18 cellular contexts compared by ENCODE assay signal in the genomic region with DNA sequence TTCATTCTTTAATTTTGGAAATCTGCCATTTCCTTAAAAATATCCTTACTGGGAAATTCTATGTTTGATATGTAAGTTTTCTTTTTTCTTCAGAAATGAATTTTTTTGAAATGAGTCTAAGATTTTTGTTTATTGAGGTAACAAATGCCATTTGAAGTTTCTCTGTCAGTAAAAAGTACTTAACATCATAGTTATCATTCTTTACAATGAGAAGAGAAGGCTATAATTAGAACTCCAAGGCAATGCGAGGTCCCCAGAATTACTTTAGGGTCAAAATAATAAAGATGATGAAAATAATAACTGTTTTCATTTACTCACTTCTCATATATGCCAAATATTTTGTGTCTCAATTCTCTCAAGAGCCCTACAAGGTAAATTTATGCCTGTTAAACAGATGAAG. TPM values are rescaled to one million over a fixed set of nuclear protein-coding genes. Genes with fewer than 3 reads are reported as not detected.
DNase-seq lines count a peak whose midpoint lies in the region; ATAC-seq and TF ChIP-seq lines count a peak whose summit lies in the region.
"Had no signal": no experiment of that assay in that cellular context is flagged by ENCODE, and none has a peak within 500 bp of the region (broad histone marks: within the 10 kb centered on the region; RNA-seq: fewer than 3 reads in every experiment).

No MANE protein-coding gene starts in this region.

- H3K27ac Mint-ChIP-seq in naive thymus-derived CD4-positive, alpha-beta T cell = no peak overlapping the region
- H3K27ac Mint-ChIP-seq: CD14-positive monocyte; CD8-positive, alpha-beta T cell; H9 had no signal

- H3K4me3 Mint-ChIP-seq in naive thymus-derived CD4-positive, alpha-beta T cell = no peak overlapping the region
- H3K4me3 Mint-ChIP-seq: CD14-positive monocyte; CD8-positive, alpha-beta T cell; H9; HFFc6 had no signal

- no peaks in the 10 kb centered on the region for H3K9me3 Mint-ChIP-seq in naive thymus-derived CD4-positive, alpha-beta T cell
- H3K9me3 Mint-ChIP-seq: CD14-positive monocyte; CD8-positive, alpha-beta T cell; H9; HFFc6 had no signal

- H3K27me3 ChIP-seq in RWPE2 (ENCODE audit: insufficient read depth, poor library complexity, severe bottlenecking) = no peaks in the 10 kb centered on the region
- H3K27me3 ChIP-seq in naive thymus-derived CD4-positive, alpha-beta T cell (ENCODE audit: control insufficient read depth in 2 of 2, insufficient read depth in 2 of 2, low read length in 2 of 2) = no peaks in the 10 kb centered on the region
- H3K27me3 ChIP-seq in gastroesophageal sphincter = no peaks in the 10 kb centered on the region

- no peaks in the 10 kb centered on the region for H3K9me3 ChIP-seq in RWPE2 (ENCODE audit: severe bottlenecking)
- H3K9me3 ChIP-seq in naive thymus-derived CD4-positive, alpha-beta T cell (ENCODE audit: control insufficient read depth in 2 of 3, low read length in 3 of 3) = no peaks in the 10 kb centered on the region
- no peaks in the 10 kb centered on the region for H3K9me3 ChIP-seq in gastroesophageal sphincter

- WGBS in gastroesophageal sphincter (ENCODE audit: low coverage in 1 of 2), 2 donors = 22 to 68% methylated on average over 1 of the region's 1 CpG

- ATAC-seq in RWPE2 (ENCODE audit: low read depth) = no peak
- ATAC-seq in naive thymus-derived CD4-positive, alpha-beta T cell = no peak
- ATAC-seq in gastroesophageal sphincter = no peak
- ATAC-seq: CD8-positive, alpha-beta T cell had no signal

- no peaks in the 10 kb centered on the region for H3K36me3 Mint-ChIP-seq in naive thymus-derived CD4-positive, alpha-beta T cell
- H3K36me3 Mint-ChIP-seq: CD14-positive monocyte; CD8-positive, alpha-beta T cell had no signal

- DNase-seq in NCI-H1105 treated with DMSO at 0.1 percent for 48 hours (lab: John Stamatoyannopoulos, UW) (peak; percentile 51), NCI-H1105 (lab: John Stamatoyannopoulos, UW) (no peak), RWPE2 (ENCODE audit: low spot score) (no peak), dedifferentiated amniotic fluid mesenchymal stem cell (ENCODE audit: extremely low spot score) (peak; percentile 27), NCI-H524 treated with DMSO at 0.1 percent for 48 hours (lab: John Stamatoyannopoulos, UW) (no peak)
- no peak for DNase-seq in activated CD8-positive, alpha-beta memory T cell treated with anti-CD3 and anti-CD28 coated beads, Interleukin-2, amount 50 U/mL, for 4 hours
- DNase-seq in naive thymus-derived CD4-positive, alpha-beta T cell = no peak
- DNase-seq: CD8-positive, alpha-beta T cell; COR-L47; DMS153; DMS79 treated with DMSO at 0.1 percent for 48 hours; GF-D8; GOT3; H9; HFFc6 had no signal

- POLR2A ChIA-PET in naive thymus-derived CD4-positive, alpha-beta T cell (lab: Charles Lee) = no interaction called here

- H3K4me3 ChIP-seq in RWPE2 (ENCODE audit: severe bottlenecking) (no peak overlapping the region), gastroesophageal sphincter (no peak overlapping the region)
- H3K4me3 ChIP-seq in naive thymus-derived CD4-positive, alpha-beta T cell (ENCODE audit: low read length) = no peak overlapping the region

- peaks cover 3 to 14% (median 10%) of the 10 kb centered on the region in 5 donors for H3K27me3 Mint-ChIP-seq in naive thymus-derived CD4-positive, alpha-beta T cell

- H3K4me1 ChIP-seq in RWPE2 (ENCODE audit: insufficient read depth, poor library complexity, severe bottlenecking) = peaks cover 30% of the 10 kb centered on the region
- H3K4me1 ChIP-seq in naive thymus-derived CD4-positive, alpha-beta T cell (ENCODE audit: control insufficient read depth in 2 of 2, insufficient read depth in 2 of 2, low read length in 2 of 2) = no peaks in the 10 kb centered on the region
- H3K4me1 ChIP-seq in gastroesophageal sphincter = peaks cover 0 to 8% (median 0%) of the 10 kb centered on the region in 3 donors

- intact Hi-C loops in naive thymus-derived CD4-positive, alpha-beta T cell (cut with micrococcal nuclease) = no loop called here

- CTCF ChIA-PET in naive thymus-derived CD4-positive, alpha-beta T cell (lab: Charles Lee) = no interaction called here

- H3K36me3 ChIP-seq in RWPE2 (ENCODE audit: low read depth) = no peaks in the 10 kb centered on the region
- no peaks in the 10 kb centered on the region for H3K36me3 ChIP-seq in naive thymus-derived CD4-positive, alpha-beta T cell (ENCODE audit: control insufficient read depth in 2 of 3, insufficient read depth in 3 of 3, low read length in 3 of 3)
- no peaks in the 10 kb centered on the region for H3K36me3 ChIP-seq in gastroesophageal sphincter

- H3K27ac ChIP-seq in RWPE2 (ENCODE audit: poor library complexity, severe bottlenecking) (peak overlapping the region; percentile 20), gastroesophageal sphincter (no peak overlapping the region)
- no peak overlapping the region for H3K27ac ChIP-seq in naive thymus-derived CD4-positive, alpha-beta T cell (ENCODE audit: low read depth, low read length)
- H3K27ac ChIP-seq: 22Rv1 had no signal

- no peaks in the 10 kb centered on the region for H3K4me1 Mint-ChIP-seq in naive thymus-derived CD4-positive, alpha-beta T cell

- TF ChIP-seq CTCF in RWPE2 (IDR thresholded peaks at IDR 0.05; ENCODE audit: poor library complexity, severe bottlenecking) (no peak), gastroesophageal sphincter (IDR thresholded peaks at IDR 0.05) (no peak)

- TF ChIP-seq EP300 in gastroesophageal sphincter (IDR thresholded peaks at IDR 0.05) = no peak

- no peak for TF ChIP-seq POLR2A in gastroesophageal sphincter (IDR thresholded peaks at IDR 0.05)

RNA-seq across cellular contexts. Expression of a gene that starts 37.0 kb away (rescaled TPM):
- 1 to 10 TPM in 1 of 5 experiments, under 1 TPM in 3, not detected in 1; 0.11 to 1.1 (median 0.22) TPM for total RNA-seq in naive thymus-derived CD4-positive, alpha-beta T cell
- polyA plus RNA-seq in naive thymus-derived CD4-positive, alpha-beta T cell = not detected
- total RNA-seq in gastroesophageal sphincter = 10 to 100 TPM; 15.5 to 44.0 (median 25.3) TPM
- total RNA-seq: CD8-positive, alpha-beta T cell had no signal

Comparison
In these comparisons a context has a peak if more than half of its experiments do, and no peak if none do; other contexts are left out.
1. DNase-seq: peak in NCI-H1105 treated with DMSO at 0.1 percent for 48 hours (single experiment) and dedifferentiated amniotic fluid mesenchymal stem cell (single experiment); none in NCI-H1105 (single experiment), RWPE2 (single experiment), activated CD8-positive, alpha-beta memory T cell treated with anti-CD3 and anti-CD28 coated beads, Interleukin-2, amount 50 U/mL, for 4 hours (single experiment), naive thymus-derived CD4-positive, alpha-beta T cell (0 of 9) and NCI-H524 treated with DMSO at 0.1 percent for 48 hours (single experiment).
2. RNA of a gene that starts 37.0 kb away (total RNA-seq): 15.5 to 44.0 TPM in gastroesophageal sphincter; 0.11 to 1.1 TPM in naive thymus-derived CD4-positive, alpha-beta T cell; every median in the first group is over 4 times any median in the second.